In the genomic region with DNA sequence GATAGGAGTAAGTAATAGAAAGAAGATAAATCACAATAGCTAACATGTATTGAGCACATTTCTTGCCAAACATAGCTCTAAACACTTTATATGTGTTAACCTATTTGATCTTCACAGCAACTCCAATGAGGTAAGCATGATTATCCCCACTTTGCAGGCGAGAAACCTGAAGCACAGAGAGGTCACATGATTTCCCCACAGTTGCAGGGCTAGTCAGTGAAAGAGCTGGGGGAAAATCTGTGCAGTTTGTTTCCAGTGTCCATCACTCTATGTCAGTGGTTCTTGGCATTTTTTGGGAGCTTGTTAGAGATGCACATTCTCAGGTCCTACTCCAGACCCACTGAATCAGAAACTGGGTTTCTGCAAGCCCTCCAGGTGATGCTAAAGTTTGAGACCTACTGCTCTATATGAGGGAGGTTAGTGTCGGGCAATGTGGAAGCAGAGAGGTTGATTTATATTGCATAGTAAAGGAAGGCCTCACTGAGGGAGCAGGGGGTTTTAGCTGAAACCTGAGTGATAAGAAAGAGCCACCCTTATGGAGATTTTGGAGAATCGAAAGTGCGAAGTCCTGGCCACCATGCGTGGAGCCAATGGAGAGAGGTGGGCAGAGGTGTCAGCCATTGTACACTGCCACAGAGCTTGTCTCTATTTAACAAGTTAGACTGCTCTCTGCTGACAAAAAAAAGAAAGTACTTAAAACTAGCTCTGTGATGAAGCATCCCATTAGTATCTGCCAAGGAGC, we compare ENCODE assay signal across 8 cellular contexts. TPM values are rescaled to one million over a fixed set of nuclear protein-coding genes. Genes with fewer than 3 reads are reported as not detected.
A peak's percentile ranks its signal among the peaks of the same experiment; 100 is the strongest.
DNase-seq lines count a peak whose midpoint lies in the region; ATAC-seq and TF ChIP-seq lines count a peak whose summit lies in the region.

No MANE protein-coding gene starts in this region.

- H3K9ac ChIP-seq in OCI-LY1 (ENCODE audit: low read length), result peak overlapping the region; percentile 3; the same call in 1 of the 2 replicates
- no peak overlapping the region for H3K9ac ChIP-seq in fibroblast of lung (ENCODE audit: insufficient read depth, low read length)

- 0 out of 2 replicates have a peak overlapping the region, but pooled peaks have one; percentile 6 for H2AFZ ChIP-seq in OCI-LY1 (ENCODE audit: low read length)
- H2AFZ ChIP-seq in fibroblast of lung (ENCODE audit: low read length), result no peak overlapping the region

- DNase-seq in activated CD8-positive, alpha-beta memory T cell treated with anti-CD3 and anti-CD28 coated beads for 24 hours, result peak; percentile 61
- DNase-seq in activated CD8-positive, alpha-beta memory T cell treated with anti-CD3 and anti-CD28 coated beads, Interleukin-2, amount 50 U/mL, for 48 hours, result no peak
- peak; percentile 10 to 24 for DNase-seq in fibroblast of lung (ENCODE audit: low read depth in 2 of 2)
- DNase-seq in HEK293T (ENCODE audit: extremely low spot score), result no peak
- DNase-seq in NCI-H2196 (lab: John Stamatoyannopoulos, UW; ENCODE audit: unreplicated experiment), result no peak
- DNase-seq in HUDEP-2 (lab: John Stamatoyannopoulos, UW; ENCODE audit: unreplicated experiment in 76 of 76), result no peak

- no peaks in the 10 kb centered on the region for H3K9me3 ChIP-seq in OCI-LY1 (ENCODE audit: low read length)
- H3K9me3 ChIP-seq in fibroblast of lung (ENCODE audit: control insufficient read depth, insufficient read depth, low read depth, low read length), result no peaks in the 10 kb centered on the region

- H3K9me2 ChIP-seq in OCI-LY1 (ENCODE audit: low read depth, low read length), result no peaks in the 10 kb centered on the region

- no peaks in the 10 kb centered on the region for H3K36me3 ChIP-seq in OCI-LY1 (ENCODE audit: insufficient read depth, low read length)
- no peaks in the 10 kb centered on the region for H3K36me3 ChIP-seq in fibroblast of lung (ENCODE audit: control insufficient read depth, insufficient read depth, low read length)

- H3K4me2 ChIP-seq in OCI-LY1 (ENCODE audit: low read length) (peak overlapping the region; percentile 65), fibroblast of lung (ENCODE audit: extremely low read depth, insufficient read depth, low read length) (no peak overlapping the region)

- POLR2A ChIA-PET in HEK293T (lab: Yijun Ruan, JAX), result no interaction called here

- TF ChIP-seq CTCF in OCI-LY1 (IDR thresholded peaks at IDR 0.05; ENCODE audit: low read length) (peak; percentile 63), fibroblast of lung (conservative IDR thresholded peaks at IDR 0.05 in 1 of 2, IDR thresholded peaks at IDR 0.05 in 1 of 2; ENCODE audit: low read depth in 1 of 2, low read length in 2 of 2) (peak in 1 of 2 donors; percentile 2)

- no peaks in the 10 kb centered on the region for H4K20me1 ChIP-seq in OCI-LY1 (ENCODE audit: insufficient read depth, low read length)
- H4K20me1 ChIP-seq in fibroblast of lung (ENCODE audit: control insufficient read depth, extremely low read depth, insufficient read depth, low read length), result no peaks in the 10 kb centered on the region

- peak; percentile 91 for ATAC-seq in HG02571 (IDR thresholded peaks at IDR 0.05; ENCODE audit: unreplicated experiment)

- H3K27me3 ChIP-seq in OCI-LY1 (ENCODE audit: insufficient read depth, low read length) (no peaks in the 10 kb centered on the region), fibroblast of lung (ENCODE audit: control insufficient read depth, insufficient read depth, low read length) (no peaks in the 10 kb centered on the region)

- peak overlapping the region; percentile 44 for H3K4me3 ChIP-seq in OCI-LY1 (ENCODE audit: low read depth, low read length, poor library complexity, severe bottlenecking)
- H3K4me3 ChIP-seq in fibroblast of lung (replicated peaks in 1 of 4; ENCODE audit: control extremely low read depth in 1 of 4, insufficient read depth in 1 of 4, low read depth in 3 of 4, low read length in 4 of 4), result no peak overlapping the region

- H3K27ac ChIP-seq in OCI-LY1 (ENCODE audit: low read depth, low read length, poor library complexity, severe bottlenecking) (no peak overlapping the region), fibroblast of lung (ENCODE audit: insufficient read depth, low read length) (no peak overlapping the region)

- CTCF ChIA-PET in HEK293T (lab: Yijun Ruan, JAX), result interaction anchor here (0.5 to 1.3 kb wide), 6 partner anchors 10 to 255 kb away, joined by 3 to 18 read pairs (median 3); no protein-coding TSS in a partner anchor

- peaks cover 9% of the 10 kb centered on the region for H3K4me1 ChIP-seq in OCI-LY1 (ENCODE audit: insufficient read depth, low read length, severe bottlenecking)
- no peaks in the 10 kb centered on the region for H3K4me1 ChIP-seq in fibroblast of lung (ENCODE audit: control insufficient read depth, extremely low read depth, insufficient read depth, low read length)

- H3K79me2 ChIP-seq in OCI-LY1 (ENCODE audit: insufficient read depth, low read length) (no peaks in the 10 kb centered on the region), fibroblast of lung (ENCODE audit: control insufficient read depth, insufficient read depth, low read length) (no peaks in the 10 kb centered on the region)

- H3F3A ChIP-seq in OCI-LY1 (ENCODE audit: insufficient read depth, low read length), result no peaks in the 10 kb centered on the region

TF ChIP-seq in HEK293T, 16 proteins besides CTCF, POLR2A, EP300 and RAD21:
- TF ChIP-seq BHLHE40 (IDR thresholded peaks at IDR 0.05; ENCODE audit: borderline replicate concordance), result no peak
- TF ChIP-seq CTBP1 (IDR thresholded peaks at IDR 0.05; ENCODE audit: borderline replicate concordance), result no peak
- TF ChIP-seq FOXA1 (IDR thresholded peaks at IDR 0.05), result no peak
- no peak for TF ChIP-seq FOXK2 (IDR thresholded peaks at IDR 0.05)
- TF ChIP-seq, protein P1, sequence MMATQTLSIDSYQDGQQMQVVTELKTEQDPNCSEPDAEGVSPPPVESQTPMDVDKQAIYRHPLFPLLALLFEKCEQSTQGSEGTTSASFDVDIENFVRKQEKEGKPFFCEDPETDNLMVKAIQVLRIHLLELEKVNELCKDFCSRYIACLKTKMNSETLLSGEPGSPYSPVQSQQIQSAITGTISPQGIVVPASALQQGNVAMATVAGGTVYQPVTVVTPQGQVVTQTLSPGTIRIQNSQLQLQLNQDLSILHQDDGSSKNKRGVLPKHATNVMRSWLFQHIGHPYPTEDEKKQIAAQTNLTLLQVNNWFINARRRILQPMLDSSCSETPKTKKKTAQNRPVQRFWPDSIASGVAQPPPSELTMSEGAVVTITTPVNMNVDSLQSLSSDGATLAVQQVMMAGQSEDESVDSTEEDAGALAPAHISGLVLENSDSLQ (IDR thresholded peaks at IDR 0.05), result no peak
- TF ChIP-seq LEF1 (IDR thresholded peaks at IDR 0.05; ENCODE audit: borderline replicate concordance), result no peak
- TF ChIP-seq L3MBTL2 (conservative IDR thresholded peaks at IDR 0.05), result no peak

RNA-seq across cellular contexts. Expression of a gene that starts 20.9 kb away (rescaled TPM):
- total RNA-seq in fibroblast of lung, result 2.1 and 2.5 TPM in 2 replicates
- polyA plus RNA-seq in fibroblast of lung, result 1.7 and 2.7 TPM in 2 replicates
- 0.83 and 1.2 TPM in 2 replicates for polyA plus RNA-seq in fibroblast of lung (2012)
- 0.71 TPM in 1 of 2 replicates, not detected in the other for polyA minus RNA-seq in fibroblast of lung (ENCODE audit: low replicate concordance)

RNA-seq across cellular contexts. Expression of a gene that starts 30.5 kb away (rescaled TPM):
- total RNA-seq in fibroblast of lung, result 1.5 and 6.2 TPM in 2 replicates
- polyA plus RNA-seq in fibroblast of lung, result 0.44 and 0.71 TPM in 2 replicates
- polyA plus RNA-seq in fibroblast of lung (2012), result 0.43 and 0.74 TPM in 2 replicates
- not detected in 2 replicates for polyA minus RNA-seq in fibroblast of lung (ENCODE audit: low replicate concordance)

Comparison
In these comparisons a context has a peak if more than half of its experiments do, and no peak if none do; other contexts are left out.
1. DNase-seq: peak in activated CD8-positive, alpha-beta memory T cell treated with anti-CD3 and anti-CD28 coated beads for 24 hours (single experiment) and fibroblast of lung (2 of 2); none in activated CD8-positive, alpha-beta memory T cell treated with anti-CD3 and anti-CD28 coated beads, Interleukin-2, amount 50 U/mL, for 48 hours (single experiment), HEK293T (single experiment), NCI-H2196 (single experiment) and HUDEP-2 (0 of 76).